8 cellular contexts compared by ENCODE assay signal in genomic region chr12:57452937-57453509, GRCh38. TPM values are rescaled to one million over a fixed set of nuclear protein-coding genes. Genes with fewer than 3 reads are reported as not detected.
A peak's percentile ranks its signal among the peaks of the same experiment; 100 is the strongest.
DNase-seq lines count a peak whose midpoint lies in the region; ATAC-seq, FAIRE-seq and TF ChIP-seq lines count a peak whose summit lies in the region.

No MANE protein-coding gene starts in this region.

- H3K4me3 ChIP-seq in body of pancreas (no peak overlapping the region), skeletal muscle satellite cell (ENCODE audit: low read length) (no peak overlapping the region)

- TF ChIP-seq CTCF in body of pancreas (IDR thresholded peaks at IDR 0.05), result peak; percentile 81 to 90 (median 88)

- intact Hi-C loops in body of pancreas (cut with DNase I), result loop anchor here (5.0 kb wide), 1 partner anchor 151 kb away; no protein-coding TSS in a partner anchor

- H3K27me3 ChIP-seq in body of pancreas (no peaks in the 10 kb centered on the region), skeletal muscle satellite cell (ENCODE audit: control insufficient read depth, insufficient read depth, low read length) (no peaks in the 10 kb centered on the region)

- peak; percentile 83 for ATAC-seq in body of pancreas
- ATAC-seq in GM21515 (IDR thresholded peaks at IDR 0.05; ENCODE audit: unreplicated experiment), result no peak

- H3K27ac ChIP-seq in body of pancreas, result no peak overlapping the region

- FAIRE-seq in GM18507 (lab: Jason Lieb, UNC), result peak; percentile 53

- no peaks in the 10 kb centered on the region for H3K9me3 ChIP-seq in body of pancreas
- H3K9me3 ChIP-seq in skeletal muscle satellite cell (replicated peaks; ENCODE audit: low read length), result no peaks in the 10 kb centered on the region

- TF ChIP-seq POLR2A in body of pancreas (IDR thresholded peaks at IDR 0.05), result no peak

- H3K9ac ChIP-seq in skeletal muscle satellite cell (ENCODE audit: low read depth, low read length), result peak overlapping the region; percentile 14

- H3K4me2 ChIP-seq in skeletal muscle satellite cell (ENCODE audit: low read length), result no peak overlapping the region

- DNase-seq in AG08396 (ENCODE audit: low spot score), result peak; percentile 72
- DNase-seq in GM18507 (ENCODE audit: extremely low spot score, insufficient read length, low read depth), result no peak
- peak; percentile 63 for DNase-seq in M059J (ENCODE audit: low read depth)
- DNase-seq in SHP77 treated with DMSO at 0.1 percent for 48 hours (lab: John Stamatoyannopoulos, UW), result peak; percentile 52
- DNase-seq in body of pancreas, result peak; percentile 82 to 88 (median 84)
- DNase-seq in inferior parietal cortex (ENCODE audit: extremely low spot score), result peak; percentile 83

- H3K4me1 ChIP-seq in body of pancreas (peaks cover 9% of the 10 kb centered on the region), skeletal muscle satellite cell (ENCODE audit: control insufficient read depth, insufficient read depth, low read length) (peaks cover 28% of the 10 kb centered on the region)

- H3K36me3 ChIP-seq in body of pancreas (replicated peaks in 1 of 2; ENCODE audit: insufficient read depth in 1 of 2, low read depth in 2 of 2) (no peaks in the 10 kb centered on the region), skeletal muscle satellite cell (ENCODE audit: insufficient read depth, low read length) (no peaks in the 10 kb centered on the region)

- 4 to 12% methylated on average over 6 to 7 of the region's 7 CpGs for WGBS in body of pancreas, 2 donors

RNA-seq across cellular contexts. Expression of gene INHBE, which starts 2.1 kb away (rescaled TPM):
- 0.42 and 1.4 TPM in 2 replicates for total RNA-seq in M059J (2014; rRNA removed; shearing (Covaris generic))
- total RNA-seq in body of pancreas, result not detected
- 0.44 and 1.3 TPM in 2 replicates for total RNA-seq in skeletal muscle satellite cell (2012; rRNA removed)

RNA-seq across cellular contexts. Expression of gene GLI1, which starts 6.6 kb away (rescaled TPM):
- total RNA-seq in M059J (2014; rRNA removed; shearing (Covaris generic)), result 1.5 TPM in 1 of 2 replicates, not detected in the other
- total RNA-seq in body of pancreas, result 1 to 10 TPM in 1 of 2 donors, not detected in 1; 1.0 TPM
- 0.44 and 0.76 TPM in 2 replicates for total RNA-seq in skeletal muscle satellite cell (2012; rRNA removed)

RNA-seq across cellular contexts. Expression of gene INHBC, which starts 18.4 kb away (rescaled TPM):
- not detected in 2 replicates for total RNA-seq in M059J (2014; rRNA removed; shearing (Covaris generic))
- not detected for total RNA-seq in body of pancreas
- total RNA-seq in skeletal muscle satellite cell (2012; rRNA removed), result not detected in 2 replicates

RNA-seq across cellular contexts. Expression of gene R3HDM2, which starts 22.2 kb away (rescaled TPM):
- total RNA-seq in M059J (2014; rRNA removed; shearing (Covaris generic)), result 12.1 and 16.4 TPM in 2 replicates
- total RNA-seq in body of pancreas, result 10 to 100 TPM; 16.1 to 41.9 TPM
- total RNA-seq in skeletal muscle satellite cell (2012; rRNA removed), result 9.0 and 11.9 TPM in 2 replicates

RNA-seq across cellular contexts. Expression of gene ARHGAP9, which starts 26.6 kb away (rescaled TPM):
- total RNA-seq in M059J (2014; rRNA removed; shearing (Covaris generic)), result 0.44 and 0.69 TPM in 2 replicates
- 10 to 100 TPM in 1 of 2 donors, not detected in 1; 18.9 TPM for total RNA-seq in body of pancreas
- total RNA-seq in skeletal muscle satellite cell (2012; rRNA removed), result 0.22 TPM in 1 of 2 replicates, not detected in the other
